ENCODE assay signal across 24 cellular contexts in genomic region chr14:38282941-38283340, GRCh38. TPM values are rescaled to one million over a fixed set of nuclear protein-coding genes. Genes with fewer than 3 reads are reported as not detected.
"Had no signal": no experiment of that assay in that cellular context is flagged by ENCODE, and none has a peak within 500 bp of the region (broad histone marks: within the 10 kb centered on the region; RNA-seq: fewer than 3 reads in every experiment).

No MANE protein-coding gene starts in this region.

- H3K4me3 Mint-ChIP-seq: memory B cell; naive thymus-derived CD4-positive, alpha-beta T cell had no signal

- H3K27ac Mint-ChIP-seq: memory B cell; naive thymus-derived CD4-positive, alpha-beta T cell had no signal

- H3K27me3 Mint-ChIP-seq: memory B cell had no signal

- DNase-seq: colonic mucosa; cortex of kidney; dorsolateral prefrontal cortex; effector CD4-positive, alpha-beta T cell; effector memory CD4-positive, alpha-beta T cell; erythroblast; esophagus squamous epithelium; foreskin melanocyte; gastrocnemius medialis; glutamatergic neuron; head of caudate nucleus; heart right ventricle; hippocampal formation; left cardiac atrium; left lung; left ventricle myocardium superior; lower lobe of right lung; mammary epithelial cell; mesendoderm; midbrain; naive thymus-derived CD4-positive, alpha-beta T cell had no signal

- H3K4me1 Mint-ChIP-seq: memory B cell; naive thymus-derived CD4-positive, alpha-beta T cell had no signal

- H3K36me3 Mint-ChIP-seq: memory B cell; naive thymus-derived CD4-positive, alpha-beta T cell had no signal

RNA-seq across cellular contexts. Expression of gene CLEC14A, which starts 27.0 kb away (rescaled TPM):
- total RNA-seq: chondrocyte; mammary epithelial cell; mononuclear cell; naive thymus-derived CD4-positive, alpha-beta T cell had no signal
